13 cellular contexts compared by ENCODE assay signal in genomic region chr9:109733690-109734089, GRCh38. TPM values are rescaled to one million over a fixed set of nuclear protein-coding genes. Genes with fewer than 3 reads are reported as not detected.
DNase-seq lines count a peak whose midpoint lies in the region; ATAC-seq and TF ChIP-seq lines count a peak whose summit lies in the region.
"Had no signal": no experiment of that assay in that cellular context is flagged by ENCODE, and none has a peak within 500 bp of the region (broad histone marks: within the 10 kb centered on the region; RNA-seq: fewer than 3 reads in every experiment).

No MANE protein-coding gene starts in this region.

- TF ChIP-seq POLR2A in suprapubic skin (IDR thresholded peaks at IDR 0.05) = no peak

- 22% methylated on average over 2 of the region's 2 CpGs for WGBS in suprapubic skin

- no peak for ATAC-seq in GM23338
- no peak for ATAC-seq in SK-N-SH treated with all-trans-retinoic acid at 6 μM for 48 hours
- no peak for ATAC-seq in CD4-positive, alpha-beta T cell (ENCODE audit: poor library complexity)

- TF ChIP-seq CTCF in GM23338 (conservative IDR thresholded peaks at IDR 0.05; ENCODE audit: low read depth in 2 of 2) = no peak
- no peak for TF ChIP-seq CTCF in osteocyte (IDR thresholded peaks at IDR 0.05)
- no peak for TF ChIP-seq CTCF in suprapubic skin (IDR thresholded peaks at IDR 0.05)
- TF ChIP-seq CTCF in CD4-positive, alpha-beta T cell (IDR thresholded peaks at IDR 0.05) = no peak

- POLR2A ChIA-PET in CD4-positive, alpha-beta T cell (lab: Charles Lee) = no interaction called here

- H3K27ac ChIP-seq in GM23338 (ENCODE audit: low read depth) (no peak overlapping the region), suprapubic skin (no peak overlapping the region)
- H3K27ac ChIP-seq in CD4-positive, alpha-beta T cell (ENCODE audit: low read depth, low read length) = no peak overlapping the region
- H3K27ac ChIP-seq: coronary artery, spleen, VCaP had no signal

- H3K27me3 Mint-ChIP-seq in GM23338 (ENCODE audit: insufficient read depth, low read depth, poor library complexity) (peaks cover 9% of the 10 kb centered on the region), osteocyte (ENCODE audit: unreplicated experiment) (no peaks in the 10 kb centered on the region)
- H3K27me3 Mint-ChIP-seq in CD4-positive, alpha-beta T cell = peaks cover 14% of the 10 kb centered on the region

- no peaks in the 10 kb centered on the region for H3K9me3 ChIP-seq in suprapubic skin
- H3K9me3 ChIP-seq in CD4-positive, alpha-beta T cell (ENCODE audit: control insufficient read depth, low read length) = no peaks in the 10 kb centered on the region
- H3K9me3 ChIP-seq: HAP-1, spleen had no signal

- H3K36me3 ChIP-seq in GM23338 (ENCODE audit: insufficient read depth) = no peaks in the 10 kb centered on the region
- H3K36me3 ChIP-seq in suprapubic skin = no peaks in the 10 kb centered on the region
- H3K36me3 ChIP-seq: HAP-1, spleen had no signal

- CTCF ChIA-PET in CD4-positive, alpha-beta T cell (lab: Charles Lee) = no interaction called here

- H4K20me1 ChIP-seq in GM23338 (replicated peaks; ENCODE audit: insufficient read depth) = no peaks in the 10 kb centered on the region

- intact Hi-C loops in CD4-positive, alpha-beta T cell (cut with DNase I, micrococcal nuclease) = no loop called here

- no peak overlapping the region for H3K27ac Mint-ChIP-seq in GM23338
- H3K27ac Mint-ChIP-seq in osteocyte (ENCODE audit: unreplicated experiment) = peak overlapping the region; percentile 59
- no peak overlapping the region for H3K27ac Mint-ChIP-seq in CD4-positive, alpha-beta T cell

- H3K4me1 ChIP-seq in GM23338 (ENCODE audit: insufficient read depth) = peaks cover 9% of the 10 kb centered on the region; the same call in 1 of the 2 replicates
- peaks cover 14% of the 10 kb centered on the region for H3K4me1 ChIP-seq in suprapubic skin
- H3K4me1 ChIP-seq: HAP-1, spleen had no signal

- H3K27me3 ChIP-seq in GM23338 (ENCODE audit: insufficient read depth) (no peaks in the 10 kb centered on the region), suprapubic skin (no peaks in the 10 kb centered on the region)
- H3K27me3 ChIP-seq in CD4-positive, alpha-beta T cell (ENCODE audit: control insufficient read depth, insufficient read depth, low read length) = no peaks in the 10 kb centered on the region

- no peaks in the 10 kb centered on the region for H3K9me3 Mint-ChIP-seq in GM23338
- no peaks in the 10 kb centered on the region for H3K9me3 Mint-ChIP-seq in osteocyte (ENCODE audit: unreplicated experiment)
- no peaks in the 10 kb centered on the region for H3K9me3 Mint-ChIP-seq in CD4-positive, alpha-beta T cell

- H3K79me2 ChIP-seq in GM23338 (replicated peaks; ENCODE audit: insufficient read depth) = no peaks in the 10 kb centered on the region

- TF ChIP-seq EP300 in suprapubic skin (IDR thresholded peaks at IDR 0.05) = no peak

- H3K4me3 Mint-ChIP-seq in GM23338 (no peak overlapping the region), osteocyte (ENCODE audit: unreplicated experiment) (no peak overlapping the region)
- H3K4me3 Mint-ChIP-seq in CD4-positive, alpha-beta T cell = no peak overlapping the region

- H3K9me2 ChIP-seq in GM23338 (ENCODE audit: insufficient read depth) = peaks cover 20% of the 10 kb centered on the region; the same call in 1 of the 2 replicates

- DNase-seq in GM23338 (ENCODE audit: low spot score) (peak; percentile 24), NCI-H226 (peak; percentile 44), dedifferentiated amniotic fluid mesenchymal stem cell (ENCODE audit: extremely low spot score) (peak; percentile 86), osteocyte (ENCODE audit: extremely low spot score, unreplicated experiment) (no peak), suprapubic skin (ENCODE audit: low spot score in 2 of 2) (no peak)
- no peak for DNase-seq in CD4-positive, alpha-beta T cell
- DNase-seq: NCI-H2029 treated with DMSO at 0.1 percent for 48 hours, spleen had no signal

- no peak overlapping the region for H3K4me2 ChIP-seq in GM23338

- H3K4me1 Mint-ChIP-seq in GM23338 (peaks cover 14% of the 10 kb centered on the region; the same call in 2 of the 3 replicates), osteocyte (ENCODE audit: unreplicated experiment) (peaks cover 25% of the 10 kb centered on the region)
- no peaks in the 10 kb centered on the region for H3K4me1 Mint-ChIP-seq in CD4-positive, alpha-beta T cell (ENCODE audit: low read depth)

- H3F3A ChIP-seq in GM23338 (replicated peaks; ENCODE audit: low read depth) = no peaks in the 10 kb centered on the region

- no peak overlapping the region for H2AFZ ChIP-seq in GM23338

- H3K4me3 ChIP-seq in GM23338 (no peak overlapping the region), suprapubic skin (no peak overlapping the region)
- H3K4me3 ChIP-seq: coronary artery, HAP-1, spleen had no signal

- H3K36me3 Mint-ChIP-seq in GM23338 (ENCODE audit: low read depth) = no peaks in the 10 kb centered on the region
- no peaks in the 10 kb centered on the region for H3K36me3 Mint-ChIP-seq in osteocyte (ENCODE audit: unreplicated experiment)
- no peaks in the 10 kb centered on the region for H3K36me3 Mint-ChIP-seq in CD4-positive, alpha-beta T cell (ENCODE audit: low read depth)

TF ChIP-seq in GM23338, 12 proteins besides CTCF, POLR2A, EP300 and RAD21 (continues in another document):
- TF ChIP-seq JUNB (IDR thresholded peaks at IDR 0.05; ENCODE audit: unreplicated experiment) (no peak), REST (IDR thresholded peaks at IDR 0.05; ENCODE audit: unreplicated experiment) (no peak), EZH2 (IDR thresholded peaks at IDR 0.05; ENCODE audit: low read depth, unreplicated experiment) (no peak)

TF ChIP-seq in SK-N-SH treated with all-trans-retinoic acid at 6 μM for 48 hours, 23 proteins besides CTCF, POLR2A, EP300 and RAD21:
- no peak for TF ChIP-seq OSR1 (CRISPR knock-in tag; IDR thresholded peaks at IDR 0.05)

RNA-seq across cellular contexts. Expression of gene PALM2AKAP2, which starts 46.3 kb away (rescaled TPM):
- 7.9 and 8.3 TPM in 2 replicates for total RNA-seq in GM23338 (2014; rRNA removed; shearing (Covaris generic))
- 2.5 and 3.3 TPM in 2 replicates for polyA plus RNA-seq in GM23338 (2016; fragmentation: Nextera tagmentation; extraction: Ambion mirVana)
- total RNA-seq in osteocyte (24.2 and 25.3 TPM in 2 replicates), suprapubic skin (1 to 10 TPM in 3 of 4 donors, under 1 TPM in 1; 0.30 to 2.5 (median 1.9) TPM)
- not detected for total RNA-seq in CD4-positive, alpha-beta T cell
- total RNA-seq: G401 had no signal

Comparison
In these comparisons a context has a peak if more than half of its experiments do, and no peak if none do; other contexts are left out.
1. DNase-seq: peak in GM23338 (single experiment), NCI-H226 (single experiment) and dedifferentiated amniotic fluid mesenchymal stem cell (single experiment); none in osteocyte (single experiment), suprapubic skin (0 of 2) and CD4-positive, alpha-beta T cell (0 of 10).